19 cellular contexts compared by ENCODE assay signal in genomic region chr13:108437496-108437895, GRCh38.
"Had no signal": no experiment of that assay in that cellular context is flagged by ENCODE, and none has a peak within 500 bp of the region (broad histone marks: within the 10 kb centered on the region; RNA-seq: fewer than 3 reads in every experiment).

No MANE protein-coding gene starts in this region.

- H3K4me1 ChIP-seq: foreskin keratinocyte, heart right ventricle, testis had no signal

- H3K4me3 Mint-ChIP-seq: activated B cell treated with CpG ODN at 0.5 μM for 24 hours; activated CD4-positive, alpha-beta T cell treated with anti-CD3 and anti-CD28 coated beads, Interleukin-2, amount 10 ng/mL, durations not matched to agents 7 days and 5 days; activated naive CD8-positive, alpha-beta T cell; activated T-cell treated with anti-CD3 and anti-CD28 coated beads, Interleukin-2, amount 50 U/mL, for 24 hours; central memory CD8-positive, alpha-beta T cell; neural crest cell had no signal

- H3K36me3 Mint-ChIP-seq: activated naive CD8-positive, alpha-beta T cell had no signal

- H3K27me3 ChIP-seq: foreskin keratinocyte, ovary, testis had no signal

- H3K27ac ChIP-seq: dorsolateral prefrontal cortex, foreskin keratinocyte, heart right ventricle, ovary, SK-N-MC, testis had no signal

- H3K4me3 ChIP-seq: dorsolateral prefrontal cortex, heart right ventricle, ovary, SK-N-MC, testis had no signal

- H3K4me1 Mint-ChIP-seq: activated B cell treated with CpG ODN at 0.5 μM for 24 hours; activated CD4-positive, alpha-beta T cell treated with anti-CD3 and anti-CD28 coated beads, Interleukin-2, amount 10 ng/mL, durations not matched to agents 7 days and 5 days; central memory CD8-positive, alpha-beta T cell; neural crest cell had no signal

- H3K9me3 Mint-ChIP-seq: activated B cell treated with CpG ODN at 0.5 μM for 24 hours; activated CD4-positive, alpha-beta T cell treated with anti-CD3 and anti-CD28 coated beads, Interleukin-2, amount 10 ng/mL, durations not matched to agents 7 days and 5 days; activated T-cell treated with anti-CD3 and anti-CD28 coated beads, Interleukin-2, amount 50 U/mL, for 24 hours; neural crest cell had no signal

- H3K27ac Mint-ChIP-seq: activated B cell treated with CpG ODN at 0.5 μM for 24 hours; activated CD4-positive, alpha-beta T cell treated with anti-CD3 and anti-CD28 coated beads, Interleukin-2, amount 10 ng/mL, durations not matched to agents 7 days and 5 days; activated naive CD8-positive, alpha-beta T cell; activated T-cell treated with anti-CD3 and anti-CD28 coated beads, Interleukin-2, amount 50 U/mL, for 24 hours had no signal

- DNase-seq: activated B cell treated with CpG ODN at 0.5 μM for 24 hours; activated CD4-positive, alpha-beta T cell treated with anti-CD3 and anti-CD28 coated beads, Interleukin-2, amount 10 ng/mL, durations not matched to agents 7 days and 5 days; activated effector memory CD4-positive, alpha-beta T cell treated with anti-CD3 and anti-CD28 coated beads, Interleukin-2, amount 50 U/mL, for 16 hours; activated T-cell treated with anti-CD3 and anti-CD28 coated beads, Interleukin-2, amount 50 U/mL, for 24 hours; aorta; dorsolateral prefrontal cortex; foreskin keratinocyte; heart right ventricle; ovary; stimulated activated CD4-positive, alpha-beta T cell treated with anti-CD3 and anti-CD28 coated beads, Interleukin-4, amount 100 ng/mL, for 1 hour; stimulated activated CD8-positive, alpha-beta memory T cell treated with anti-CD3 and anti-CD28 coated beads, Interleukin-4, amount 100 ng/mL, for 48 hours; stimulated activated naive CD8-positive, alpha-beta T cell treated with anti-CD3 and anti-CD28 coated beads, Interleukin-15, Interleukin-2, amounts not matched to agents 100 U/mL and 50 U/mL, for 24 hours; T-helper 1 cell; testis had no signal

- H3K27me3 Mint-ChIP-seq: activated B cell treated with CpG ODN at 0.5 μM for 24 hours; central memory CD8-positive, alpha-beta T cell had no signal

- H3K9me3 ChIP-seq: ovary, testis had no signal

- H3K36me3 ChIP-seq: heart right ventricle, ovary had no signal

- ATAC-seq: esophagus mucosa; foreskin keratinocyte; heart right ventricle; stimulated activated naive CD8-positive, alpha-beta T cell treated with anti-CD3 and anti-CD28 coated beads, Interleukin-15, Interleukin-2, amounts not matched to agents 100 U/mL and 50 U/mL, for 24 hours had no signal
